In the genomic region with DNA sequence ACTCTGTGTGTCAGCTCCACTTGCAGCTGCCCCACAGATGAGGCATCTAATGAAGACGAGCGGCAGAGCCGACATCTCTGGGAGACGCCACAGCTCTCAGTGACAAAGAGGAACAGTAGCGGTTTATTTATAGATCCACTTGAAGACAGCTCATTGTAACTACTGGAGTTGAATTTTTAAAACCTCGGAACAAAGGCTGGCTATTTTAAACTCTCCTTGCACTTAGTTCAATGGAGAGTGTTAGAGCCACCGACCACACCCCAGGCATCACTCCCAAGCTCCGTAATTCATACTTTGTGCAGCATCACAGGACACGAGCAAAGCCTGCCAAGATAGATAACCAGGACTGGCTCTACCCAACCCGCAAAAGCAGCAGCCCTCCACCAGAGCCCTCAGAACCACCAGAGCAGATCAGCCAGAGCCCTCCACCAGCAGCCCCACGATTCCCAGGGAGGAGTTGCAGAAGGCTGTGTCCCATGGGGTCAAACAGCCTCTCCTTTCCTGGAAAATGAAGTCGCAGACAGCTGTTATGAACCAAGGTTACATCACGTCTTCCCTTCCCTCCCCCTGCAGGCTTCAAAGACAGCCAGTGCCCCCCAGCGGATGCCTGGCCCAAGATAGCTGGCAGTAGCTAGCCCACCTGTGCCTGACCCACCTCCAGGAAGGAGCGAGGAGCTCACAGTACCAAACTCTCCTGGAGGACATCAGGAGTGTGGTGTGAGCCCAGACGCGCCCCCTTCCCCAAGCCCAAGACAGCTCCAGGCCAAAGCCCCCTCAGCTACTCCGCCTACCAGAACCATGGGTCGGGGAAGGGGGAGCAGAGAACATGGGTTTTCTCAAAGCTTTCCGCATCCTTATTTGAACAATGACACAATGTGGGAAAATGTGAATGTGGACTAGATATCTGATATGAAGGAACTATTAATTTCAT, we compare ENCODE assay signal across 10 cellular contexts. TPM values are rescaled to one million over a fixed set of nuclear protein-coding genes. Genes with fewer than 3 reads are reported as not detected.
A peak's percentile ranks its signal among the peaks of the same experiment; 100 is the strongest.
DNase-seq lines count a peak whose midpoint lies in the region; TF ChIP-seq lines count a peak whose summit lies in the region.
"Had no signal": no experiment of that assay in that cellular context is flagged by ENCODE, and none has a peak within 500 bp of the region (broad histone marks: within the 10 kb centered on the region; RNA-seq: fewer than 3 reads in every experiment).

No MANE protein-coding gene starts in this region.

- no peaks in the 10 kb centered on the region for H3K36me3 ChIP-seq in Peyer's patch

- TF ChIP-seq POLR2A in Peyer's patch (IDR thresholded peaks at IDR 0.05): no peak

- TF ChIP-seq CTCF in RWPE1 (conservative IDR thresholded peaks at IDR 0.05; ENCODE audit: low read depth): no peak
- no peak for TF ChIP-seq CTCF in Peyer's patch (IDR thresholded peaks at IDR 0.05)
- TF ChIP-seq CTCF in progenitor cell of endocrine pancreas (IDR thresholded peaks at IDR 0.05; ENCODE audit: unreplicated experiment): no peak

- no peak overlapping the region for H3K4me3 Mint-ChIP-seq in progenitor cell of endocrine pancreas (ENCODE audit: low read depth)

- H3K27ac Mint-ChIP-seq in progenitor cell of endocrine pancreas: no peak overlapping the region

- no peaks in the 10 kb centered on the region for H3K4me1 ChIP-seq in Peyer's patch

- H3K36me3 Mint-ChIP-seq in progenitor cell of endocrine pancreas (ENCODE audit: insufficient read depth): peaks cover 3% of the 10 kb centered on the region

- intact Hi-C loops in head of caudate nucleus (cut with DNase I): no loop called here
- intact Hi-C loops in posterior cingulate gyrus (cut with DNase I): loop anchor here (5.0 kb wide), 1 partner anchor 51 kb away; a partner anchor contains a TSS

- H3K4me1 Mint-ChIP-seq in progenitor cell of endocrine pancreas (ENCODE audit: low read depth): peaks cover 7% of the 10 kb centered on the region

- POLR2A ChIA-PET in RWPE1 (lab: Yijun Ruan, JAX; ENCODE audit: low non-redundant PET): no interaction called here

- no peaks in the 10 kb centered on the region for H3K9me3 Mint-ChIP-seq in progenitor cell of endocrine pancreas (ENCODE audit: low read depth)

- DNase-seq in ELF-1 (ENCODE audit: low read depth, low spot score) (peak; percentile 16), RWPE1 (ENCODE audit: low spot score) (no peak), head of caudate nucleus (peak; percentile 48 to 83 (median 64)), posterior cingulate gyrus (peak in 8 of 10 donors; percentile 51 to 94 (median 66)), NCI-H2196 (lab: John Stamatoyannopoulos, UW; ENCODE audit: unreplicated experiment) (no peak), NCI-H2081 treated with DMSO at 0.1 percent for 48 hours (lab: John Stamatoyannopoulos, UW) (no peak), Peyer's patch (no peak), progenitor cell of endocrine pancreas (ENCODE audit: low spot score, unreplicated experiment) (no peak)
- DNase-seq: effector CD8-positive, alpha-beta T cell; NCI-H1105 had no signal

- H3K27me3 ChIP-seq in Peyer's patch: no peaks in the 10 kb centered on the region

- H3K9me3 ChIP-seq in Peyer's patch: no peaks in the 10 kb centered on the region

- no peak overlapping the region for H3K4me3 ChIP-seq in Peyer's patch

- CTCF ChIA-PET in RWPE1 (lab: Yijun Ruan, JAX): interaction anchor here (0.6 to 0.7 kb wide), 2 partner anchors 107 to 586 kb away, joined by 3 read pairs; no protein-coding TSS in a partner anchor

- peak overlapping the region; percentile 18 for H3K27ac ChIP-seq in RWPE1
- no peak overlapping the region for H3K27ac ChIP-seq in Peyer's patch

- no peaks in the 10 kb centered on the region for H3K27me3 Mint-ChIP-seq in progenitor cell of endocrine pancreas

RNA-seq across cellular contexts. Expression of a gene that starts 45.7 kb away (rescaled TPM):
- total RNA-seq in Peyer's patch (1 to 10 TPM; 3.4 to 9.3 (median 6.5) TPM), progenitor cell of endocrine pancreas (14.4 and 14.5 TPM in 2 replicates)

RNA-seq across cellular contexts. Expression of a gene that starts 52.2 kb away (rescaled TPM):
- total RNA-seq in Peyer's patch (1 to 10 TPM; 3.3 to 7.1 (median 6.0) TPM), progenitor cell of endocrine pancreas (10.1 and 10.3 TPM in 2 replicates)

Comparison
In these comparisons a context has a peak if more than half of its experiments do, and no peak if none do; other contexts are left out.
1. DNase-seq: peak in ELF-1 (single experiment), head of caudate nucleus (42 of 42) and posterior cingulate gyrus (8 of 10); none in RWPE1 (single experiment), NCI-H2196 (single experiment), NCI-H2081 treated with DMSO at 0.1 percent for 48 hours (single experiment), Peyer's patch (0 of 3) and progenitor cell of endocrine pancreas (single experiment).